ENCODE assay signal across 9 cellular contexts in the genomic region with DNA sequence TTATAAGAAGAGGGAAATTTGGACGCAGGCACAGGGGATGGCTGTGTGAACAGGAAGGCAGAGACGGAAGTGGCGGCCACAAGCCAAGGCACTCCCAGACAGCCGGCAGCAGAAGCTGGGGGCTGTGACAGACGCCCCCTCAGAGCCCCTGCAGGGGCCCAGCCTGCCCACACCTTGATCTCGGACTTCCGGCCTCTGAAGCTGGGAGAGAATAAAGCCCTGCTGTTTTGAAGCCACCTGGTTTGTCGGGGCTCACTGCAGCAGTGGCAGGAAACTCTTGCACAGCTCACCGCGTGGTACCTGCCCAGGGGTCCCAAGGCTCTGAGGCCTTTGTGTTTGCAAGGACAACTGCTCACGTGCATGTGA.
DNase-seq lines count a peak whose midpoint lies in the region; ATAC-seq lines count a peak whose summit lies in the region.
"Had no signal": no experiment of that assay in that cellular context is flagged by ENCODE, and none has a peak within 500 bp of the region (broad histone marks: within the 10 kb centered on the region; RNA-seq: fewer than 3 reads in every experiment).

No MANE protein-coding gene starts in this region.

- peak; percentile 10 for DNase-seq in stimulated activated CD4-positive, alpha-beta T cell treated with anti-CD3 and anti-CD28 coated beads, Interleukin-4, amount 100 ng/mL, for 24 hours
- no peak for DNase-seq in stimulated activated CD4-positive, alpha-beta T cell treated with anti-CD3 and anti-CD28 coated beads, Interleukin-1b, Interleukin-23, amount 100 ng/mL, for 48 hours
- peak; percentile 81 for DNase-seq in UCSD-AML1 (lab: John Stamatoyannopoulos, UW; ENCODE audit: unreplicated experiment)
- peak; percentile 64 for DNase-seq in left kidney (ENCODE audit: low read depth, low spot score)
- DNase-seq in NCI-H2107 (lab: John Stamatoyannopoulos, UW): no peak
- no peak for DNase-seq in NCI-H82 treated with DMSO at 0.1 percent for 48 hours (lab: John Stamatoyannopoulos, UW; ENCODE audit: unreplicated experiment)
- DNase-seq: Calu3 had no signal

- ATAC-seq in GM21619 (IDR thresholded peaks at IDR 0.05; ENCODE audit: unreplicated experiment): no peak
- ATAC-seq in GM21447 (IDR thresholded peaks at IDR 0.05; ENCODE audit: unreplicated experiment): no peak

Comparison
In these comparisons a context has a peak if more than half of its experiments do, and no peak if none do; other contexts are left out.
1. DNase-seq: peak in stimulated activated CD4-positive, alpha-beta T cell treated with anti-CD3 and anti-CD28 coated beads, Interleukin-4, amount 100 ng/mL, for 24 hours (single experiment), UCSD-AML1 (single experiment) and left kidney (single experiment); none in stimulated activated CD4-positive, alpha-beta T cell treated with anti-CD3 and anti-CD28 coated beads, Interleukin-1b, Interleukin-23, amount 100 ng/mL, for 48 hours (single experiment), NCI-H2107 (single experiment) and NCI-H82 treated with DMSO at 0.1 percent for 48 hours (single experiment).